1 cellular context compared by ENCODE assay signal in genomic region chr11:130001491-130002351, GRCh38.
TF ChIP-seq lines count a peak whose summit lies in the region.

No MANE protein-coding gene starts in this region.

TF ChIP-seq in K562, 482 proteins besides CTCF, POLR2A, EP300 and RAD21 (continued from another document):
- TF ChIP-seq CHD7 (IDR thresholded peaks at IDR 0.05; ENCODE audit: low read depth, low read length) = no peak
TF ChIP-seq in K562: peak in this region for 34.
